1 cellular context compared by ENCODE assay signal in the genomic region with DNA sequence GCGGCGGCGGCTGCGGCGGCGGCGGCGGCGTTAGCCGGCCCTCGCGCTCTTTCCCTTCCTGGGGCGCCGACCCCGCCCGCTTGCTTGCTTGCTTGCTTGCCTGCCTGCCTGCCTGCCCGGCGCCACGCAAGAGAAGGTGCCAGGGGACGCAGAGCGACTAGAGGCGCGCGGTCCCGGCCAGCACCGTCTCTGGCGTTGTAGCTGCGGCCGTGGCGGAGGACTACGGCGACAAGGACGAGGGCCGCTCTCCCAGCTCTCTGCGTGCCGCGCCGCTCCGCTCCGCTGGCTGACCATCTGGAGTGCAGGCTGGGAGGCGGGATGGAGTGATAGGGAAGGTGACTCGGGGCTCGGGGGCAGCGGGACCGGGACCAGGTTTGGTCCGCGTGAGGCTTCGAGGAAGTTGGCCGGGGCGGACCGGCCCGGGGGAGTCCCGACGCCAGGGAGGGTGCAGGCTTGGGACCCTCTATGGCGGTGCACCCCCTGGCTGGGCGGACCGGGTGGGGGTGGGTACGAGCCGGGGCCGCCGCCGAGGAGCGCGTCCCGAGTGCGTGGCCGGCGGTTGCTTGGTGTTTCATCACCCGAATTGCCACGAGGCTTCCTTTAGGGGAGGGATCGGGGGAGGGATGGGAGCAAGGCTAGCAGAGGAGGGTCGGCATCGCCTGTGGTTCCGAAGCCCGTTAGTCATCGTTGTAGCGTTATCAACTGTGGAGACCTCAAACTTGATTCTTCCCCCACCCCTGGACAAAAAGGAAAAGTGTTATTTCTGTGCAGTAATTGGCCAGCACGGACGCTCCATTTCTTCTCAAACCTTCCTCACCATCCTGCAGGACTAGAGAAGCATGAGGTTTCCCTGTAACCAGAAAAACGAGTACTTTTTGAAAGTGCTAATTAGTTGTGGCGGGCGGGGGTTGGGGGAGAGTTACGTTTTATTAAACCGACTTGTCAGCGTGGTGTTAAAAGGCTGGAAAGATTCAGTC.
TF ChIP-seq lines count a peak whose summit lies in the region.

No MANE protein-coding gene starts in this region.

TF ChIP-seq in K562, 482 proteins besides CTCF, POLR2A, EP300 and RAD21 (continued from another document and continues in another):
- TF ChIP-seq, protein P1, sequence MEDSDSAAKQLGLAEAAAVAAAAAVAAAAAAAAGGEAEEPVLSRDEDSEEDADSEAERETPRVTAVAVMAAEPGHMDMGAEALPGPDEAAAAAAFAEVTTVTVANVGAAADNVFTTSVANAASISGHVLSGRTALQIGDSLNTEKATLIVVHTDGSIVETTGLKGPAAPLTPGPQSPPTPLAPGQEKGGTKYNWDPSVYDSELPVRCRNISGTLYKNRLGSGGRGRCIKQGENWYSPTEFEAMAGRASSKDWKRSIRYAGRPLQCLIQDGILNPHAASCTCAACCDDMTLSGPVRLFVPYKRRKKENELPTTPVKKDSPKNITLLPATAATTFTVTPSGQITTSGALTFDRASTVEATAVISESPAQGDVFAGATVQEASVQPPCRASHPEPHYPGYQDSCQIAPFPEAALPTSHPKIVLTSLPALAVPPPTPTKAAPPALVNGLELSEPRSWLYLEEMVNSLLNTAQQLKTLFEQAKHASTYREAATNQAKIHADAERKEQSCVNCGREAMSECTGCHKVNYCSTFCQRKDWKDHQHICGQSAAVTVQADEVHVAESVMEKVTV (CRISPR knock-in tag; IDR thresholded peaks at IDR 0.05): peak; percentile 53; the same call in 1 of the 2 replicates
- no peak; the same call in 1 of the 2 replicates for TF ChIP-seq DPF2 (IDR thresholded peaks at IDR 0.05)
- no peak for TF ChIP-seq EHMT2 (IDR thresholded peaks at IDR 0.05)
- peak; percentile 71 for TF ChIP-seq SUPT5H (IDR thresholded peaks at IDR 0.05)
- TF ChIP-seq FOXJ2 (tag; IDR thresholded peaks at IDR 0.05): peak; percentile 53; the same call in 1 of the 2 replicates
- TF ChIP-seq, protein P2, sequence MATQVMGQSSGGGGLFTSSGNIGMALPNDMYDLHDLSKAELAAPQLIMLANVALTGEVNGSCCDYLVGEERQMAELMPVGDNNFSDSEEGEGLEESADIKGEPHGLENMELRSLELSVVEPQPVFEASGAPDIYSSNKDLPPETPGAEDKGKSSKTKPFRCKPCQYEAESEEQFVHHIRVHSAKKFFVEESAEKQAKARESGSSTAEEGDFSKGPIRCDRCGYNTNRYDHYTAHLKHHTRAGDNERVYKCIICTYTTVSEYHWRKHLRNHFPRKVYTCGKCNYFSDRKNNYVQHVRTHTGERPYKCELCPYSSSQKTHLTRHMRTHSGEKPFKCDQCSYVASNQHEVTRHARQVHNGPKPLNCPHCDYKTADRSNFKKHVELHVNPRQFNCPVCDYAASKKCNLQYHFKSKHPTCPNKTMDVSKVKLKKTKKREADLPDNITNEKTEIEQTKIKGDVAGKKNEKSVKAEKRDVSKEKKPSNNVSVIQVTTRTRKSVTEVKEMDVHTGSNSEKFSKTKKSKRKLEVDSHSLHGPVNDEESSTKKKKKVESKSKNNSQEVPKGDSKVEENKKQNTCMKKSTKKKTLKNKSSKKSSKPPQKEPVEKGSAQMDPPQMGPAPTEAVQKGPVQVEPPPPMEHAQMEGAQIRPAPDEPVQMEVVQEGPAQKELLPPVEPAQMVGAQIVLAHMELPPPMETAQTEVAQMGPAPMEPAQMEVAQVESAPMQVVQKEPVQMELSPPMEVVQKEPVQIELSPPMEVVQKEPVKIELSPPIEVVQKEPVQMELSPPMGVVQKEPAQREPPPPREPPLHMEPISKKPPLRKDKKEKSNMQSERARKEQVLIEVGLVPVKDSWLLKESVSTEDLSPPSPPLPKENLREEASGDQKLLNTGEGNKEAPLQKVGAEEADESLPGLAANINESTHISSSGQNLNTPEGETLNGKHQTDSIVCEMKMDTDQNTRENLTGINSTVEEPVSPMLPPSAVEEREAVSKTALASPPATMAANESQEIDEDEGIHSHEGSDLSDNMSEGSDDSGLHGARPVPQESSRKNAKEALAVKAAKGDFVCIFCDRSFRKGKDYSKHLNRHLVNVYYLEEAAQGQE (CRISPR knock-in tag; IDR thresholded peaks at IDR 0.05; ENCODE audit: low read depth): peak; percentile 54; the same call in 1 of the 2 replicates
- peak; percentile 84 for TF ChIP-seq BRD9 (IDR thresholded peaks at IDR 0.05; ENCODE audit: low read depth, partially characterized antibody)
- TF ChIP-seq RB1 (IDR thresholded peaks at IDR 0.05; ENCODE audit: low read depth): 0 out of 2 replicates have a peak, but pooled peaks have one; percentile 30
- TF ChIP-seq ERF (CRISPR knock-in tag; IDR thresholded peaks at IDR 0.05): peak; percentile 73; the same call in 1 of the 2 replicates
- TF ChIP-seq TBP (optimal IDR thresholded peaks at IDR 0.05; ENCODE audit: low read depth, low read length): peak; percentile 80
- peak; percentile 77; the same call in 1 of the 2 replicates for TF ChIP-seq ETV5 (CRISPR knock-in tag; IDR thresholded peaks at IDR 0.05; ENCODE audit: low read depth)
- peak; percentile 22; the same call in 1 of the 2 replicates for TF ChIP-seq CBX1 (IDR thresholded peaks at IDR 0.05; ENCODE audit: low read depth)
- TF ChIP-seq ILK (tag; IDR thresholded peaks at IDR 0.05; ENCODE audit: borderline replicate concordance, low read depth): no peak
- TF ChIP-seq, protein P3, sequence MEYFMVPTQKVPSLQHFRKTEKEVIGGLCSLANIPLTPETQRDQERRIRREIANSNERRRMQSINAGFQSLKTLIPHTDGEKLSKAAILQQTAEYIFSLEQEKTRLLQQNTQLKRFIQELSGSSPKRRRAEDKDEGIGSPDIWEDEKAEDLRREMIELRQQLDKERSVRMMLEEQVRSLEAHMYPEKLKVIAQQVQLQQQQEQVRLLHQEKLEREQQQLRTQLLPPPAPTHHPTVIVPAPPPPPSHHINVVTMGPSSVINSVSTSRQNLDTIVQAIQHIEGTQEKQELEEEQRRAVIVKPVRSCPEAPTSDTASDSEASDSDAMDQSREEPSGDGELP (CRISPR knock-in tag; IDR thresholded peaks at IDR 0.05; ENCODE audit: borderline replicate concordance): peak; percentile 84
- TF ChIP-seq FOXA3 (CRISPR knock-in tag; conservative IDR thresholded peaks at IDR 0.05 in 1 of 2, IDR thresholded peaks at IDR 0.05 in 1 of 2): peak in 1 of 2 experiments; percentile 34; a peak in 1 of 4 replicates
- peak; percentile 85 for TF ChIP-seq ZBTB1 (CRISPR knock-in tag; IDR thresholded peaks at IDR 0.05; ENCODE audit: borderline replicate concordance, low read depth)
- peak; percentile 67; the same call in 1 of the 2 replicates for TF ChIP-seq NR1H2 (CRISPR knock-in tag; IDR thresholded peaks at IDR 0.05)
- TF ChIP-seq CEBPG (CRISPR knock-in tag; IDR thresholded peaks at IDR 0.05): peak; percentile 100
- peak; percentile 95 to 99 for TF ChIP-seq CEBPG (tag; conservative IDR thresholded peaks at IDR 0.05 in 1 of 2, IDR thresholded peaks at IDR 0.05 in 1 of 2)
- TF ChIP-seq STAT5A (IDR thresholded peaks at IDR 0.05; ENCODE audit: borderline replicate concordance, low read length): no peak
- peak; percentile 98 for TF ChIP-seq ZSCAN32 (CRISPR knock-in tag; IDR thresholded peaks at IDR 0.05)
- TF ChIP-seq ZC3H4 (CRISPR knock-in tag; IDR thresholded peaks at IDR 0.05; ENCODE audit: borderline replicate concordance): no peak
- peak; percentile 74 for TF ChIP-seq IRF9 (tag; IDR thresholded peaks at IDR 0.05)
- TF ChIP-seq, protein P4, sequence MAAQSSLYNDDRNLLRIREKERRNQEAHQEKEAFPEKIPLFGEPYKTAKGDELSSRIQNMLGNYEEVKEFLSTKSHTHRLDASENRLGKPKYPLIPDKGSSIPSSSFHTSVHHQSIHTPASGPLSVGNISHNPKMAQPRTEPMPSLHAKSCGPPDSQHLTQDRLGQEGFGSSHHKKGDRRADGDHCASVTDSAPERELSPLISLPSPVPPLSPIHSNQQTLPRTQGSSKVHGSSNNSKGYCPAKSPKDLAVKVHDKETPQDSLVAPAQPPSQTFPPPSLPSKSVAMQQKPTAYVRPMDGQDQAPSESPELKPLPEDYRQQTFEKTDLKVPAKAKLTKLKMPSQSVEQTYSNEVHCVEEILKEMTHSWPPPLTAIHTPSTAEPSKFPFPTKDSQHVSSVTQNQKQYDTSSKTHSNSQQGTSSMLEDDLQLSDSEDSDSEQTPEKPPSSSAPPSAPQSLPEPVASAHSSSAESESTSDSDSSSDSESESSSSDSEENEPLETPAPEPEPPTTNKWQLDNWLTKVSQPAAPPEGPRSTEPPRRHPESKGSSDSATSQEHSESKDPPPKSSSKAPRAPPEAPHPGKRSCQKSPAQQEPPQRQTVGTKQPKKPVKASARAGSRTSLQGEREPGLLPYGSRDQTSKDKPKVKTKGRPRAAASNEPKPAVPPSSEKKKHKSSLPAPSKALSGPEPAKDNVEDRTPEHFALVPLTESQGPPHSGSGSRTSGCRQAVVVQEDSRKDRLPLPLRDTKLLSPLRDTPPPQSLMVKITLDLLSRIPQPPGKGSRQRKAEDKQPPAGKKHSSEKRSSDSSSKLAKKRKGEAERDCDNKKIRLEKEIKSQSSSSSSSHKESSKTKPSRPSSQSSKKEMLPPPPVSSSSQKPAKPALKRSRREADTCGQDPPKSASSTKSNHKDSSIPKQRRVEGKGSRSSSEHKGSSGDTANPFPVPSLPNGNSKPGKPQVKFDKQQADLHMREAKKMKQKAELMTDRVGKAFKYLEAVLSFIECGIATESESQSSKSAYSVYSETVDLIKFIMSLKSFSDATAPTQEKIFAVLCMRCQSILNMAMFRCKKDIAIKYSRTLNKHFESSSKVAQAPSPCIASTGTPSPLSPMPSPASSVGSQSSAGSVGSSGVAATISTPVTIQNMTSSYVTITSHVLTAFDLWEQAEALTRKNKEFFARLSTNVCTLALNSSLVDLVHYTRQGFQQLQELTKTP (IDR thresholded peaks at IDR 0.05; ENCODE audit: low read depth in 1 of 2, partially characterized antibody in 2 of 2): no peak
- peak; percentile 63; the same call in 1 of the 2 replicates for TF ChIP-seq CGGBP1 (CRISPR knock-in tag; IDR thresholded peaks at IDR 0.05)
- 0 out of 2 replicates have a peak, but pooled peaks have one; percentile 13 for TF ChIP-seq ZNF134 (CRISPR knock-in tag; conservative IDR thresholded peaks at IDR 0.05)
- TF ChIP-seq, protein P5, sequence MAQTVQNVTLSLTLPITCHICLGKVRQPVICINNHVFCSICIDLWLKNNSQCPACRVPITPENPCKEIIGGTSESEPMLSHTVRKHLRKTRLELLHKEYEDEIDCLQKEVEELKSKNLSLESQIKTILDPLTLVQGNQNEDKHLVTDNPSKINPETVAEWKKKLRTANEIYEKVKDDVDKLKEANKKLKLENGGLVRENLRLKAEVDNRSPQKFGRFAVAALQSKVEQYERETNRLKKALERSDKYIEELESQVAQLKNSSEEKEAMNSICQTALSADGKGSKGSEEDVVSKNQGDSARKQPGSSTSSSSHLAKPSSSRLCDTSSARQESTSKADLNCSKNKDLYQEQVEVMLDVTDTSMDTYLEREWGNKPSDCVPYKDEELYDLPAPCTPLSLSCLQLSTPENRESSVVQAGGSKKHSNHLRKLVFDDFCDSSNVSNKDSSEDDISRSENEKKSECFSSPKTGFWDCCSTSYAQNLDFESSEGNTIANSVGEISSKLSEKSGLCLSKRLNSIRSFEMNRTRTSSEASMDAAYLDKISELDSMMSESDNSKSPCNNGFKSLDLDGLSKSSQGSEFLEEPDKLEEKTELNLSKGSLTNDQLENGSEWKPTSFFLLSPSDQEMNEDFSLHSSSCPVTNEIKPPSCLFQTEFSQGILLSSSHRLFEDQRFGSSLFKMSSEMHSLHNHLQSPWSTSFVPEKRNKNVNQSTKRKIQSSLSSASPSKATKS (CRISPR knock-in tag; IDR thresholded peaks at IDR 0.05): no peak
- no peak for TF ChIP-seq HDGF (IDR thresholded peaks at IDR 0.05)
- peak; percentile 63; the same call in 1 of the 2 replicates for TF ChIP-seq ESRRA (IDR thresholded peaks at IDR 0.05; ENCODE audit: borderline replicate concordance, low read depth)
- TF ChIP-seq PYGO2 (tag; IDR thresholded peaks at IDR 0.05): no peak
- peak; percentile 63; the same call in 1 of the 2 replicates for TF ChIP-seq FOXP1 (CRISPR knock-in tag; IDR thresholded peaks at IDR 0.05)
- TF ChIP-seq, protein P6, sequence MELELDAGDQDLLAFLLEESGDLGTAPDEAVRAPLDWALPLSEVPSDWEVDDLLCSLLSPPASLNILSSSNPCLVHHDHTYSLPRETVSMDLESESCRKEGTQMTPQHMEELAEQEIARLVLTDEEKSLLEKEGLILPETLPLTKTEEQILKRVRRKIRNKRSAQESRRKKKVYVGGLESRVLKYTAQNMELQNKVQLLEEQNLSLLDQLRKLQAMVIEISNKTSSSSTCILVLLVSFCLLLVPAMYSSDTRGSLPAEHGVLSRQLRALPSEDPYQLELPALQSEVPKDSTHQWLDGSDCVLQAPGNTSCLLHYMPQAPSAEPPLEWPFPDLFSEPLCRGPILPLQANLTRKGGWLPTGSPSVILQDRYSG (tag; conservative IDR thresholded peaks at IDR 0.05; ENCODE audit: low read depth): peak; percentile 61; the same call in 1 of the 2 replicates
- peak; percentile 81 for TF ChIP-seq ZNF263 (CRISPR knock-in tag; IDR thresholded peaks at IDR 0.05; ENCODE audit: borderline replicate concordance)
